ENCODE assay signal across 1 cellular context in genomic region chr9:86638109-86638508, GRCh38.
TF ChIP-seq lines count a peak whose summit lies in the region.

No MANE protein-coding gene starts in this region.

TF ChIP-seq in IMR-90, 13 proteins besides CTCF, POLR2A, EP300 and RAD21 (continued from another document):
- no peak for TF ChIP-seq MXI1 (IDR thresholded peaks at IDR 0.05; ENCODE audit: borderline replicate concordance, low read depth, low read length)
- no peak for TF ChIP-seq MAFK (IDR thresholded peaks at IDR 0.05; ENCODE audit: low read depth, low read length)
- TF ChIP-seq RFX5 (IDR thresholded peaks at IDR 0.05; ENCODE audit: low read depth, low read length), result no peak
- no peak for TF ChIP-seq FOS (IDR thresholded peaks at IDR 0.05; ENCODE audit: low read depth, low read length)
- no peak for TF ChIP-seq ELK1 (IDR thresholded peaks at IDR 0.05; ENCODE audit: borderline replicate concordance, low read depth, low read length)
- no peak for TF ChIP-seq BHLHE40 (IDR thresholded peaks at IDR 0.05; ENCODE audit: low read depth, low read length)
TF ChIP-seq in IMR-90: peak in this region for 0.
